Comparison of ENCODE assay signal across 14 cellular contexts in the genomic region with DNA sequence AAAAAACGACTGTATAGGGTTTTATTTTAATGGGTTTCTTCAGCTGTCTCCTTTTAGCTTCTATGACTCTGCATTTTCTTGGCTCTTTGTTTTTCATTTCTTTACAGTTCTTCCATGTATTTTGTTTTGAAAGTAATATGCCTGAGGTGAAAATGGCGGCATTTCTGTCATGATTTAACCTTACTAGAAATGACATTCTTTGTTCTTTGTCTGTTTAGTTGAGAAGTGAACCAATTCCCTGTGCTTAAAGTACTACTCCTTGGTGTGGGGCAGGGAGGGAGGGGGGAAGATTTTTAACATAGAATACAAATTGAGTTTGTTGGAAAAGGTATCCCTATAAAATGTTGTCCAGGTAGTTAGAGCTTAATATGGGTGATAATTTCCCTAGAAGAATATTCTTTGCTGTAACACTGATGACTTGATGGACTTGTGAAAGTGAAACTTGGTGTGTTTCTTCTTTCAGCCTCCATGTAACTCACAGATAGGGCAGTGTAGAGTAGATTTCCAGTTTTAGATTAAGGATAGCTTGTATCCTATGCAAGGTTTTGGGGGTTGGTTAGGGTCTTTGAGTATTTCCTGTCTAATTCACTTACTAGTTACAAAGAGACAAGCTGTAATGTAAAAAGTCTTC.
A peak's percentile ranks its signal among the peaks of the same experiment; 100 is the strongest.
DNase-seq lines count a peak whose midpoint lies in the region; ATAC-seq, FAIRE-seq and TF ChIP-seq lines count a peak whose summit lies in the region.
"Had no signal": no experiment of that assay in that cellular context is flagged by ENCODE, and none has a peak within 500 bp of the region (broad histone marks: within the 10 kb centered on the region; RNA-seq: fewer than 3 reads in every experiment).

No MANE protein-coding gene starts in this region.

- H3K9me3 ChIP-seq in SJSA1 (replicated peaks), result no peaks in the 10 kb centered on the region
- no peaks in the 10 kb centered on the region for H3K9me3 ChIP-seq in neuronal stem cell (replicated peaks in 1 of 2; ENCODE audit: control insufficient read depth in 2 of 2, insufficient read depth in 1 of 2, low read depth in 1 of 2, low read length in 2 of 2)
- H3K9me3 ChIP-seq in heart right ventricle, result no peaks in the 10 kb centered on the region
- H3K9me3 ChIP-seq: adrenal gland, HAP-1 had no signal

- no peak overlapping the region for H3K18ac ChIP-seq in neuronal stem cell (ENCODE audit: low read length)

- no peak for DNase-seq in GM19239 (ENCODE audit: insufficient read length, low spot score)
- peak in 1 of 2 experiments; percentile 45 for DNase-seq in SJSA1 (ENCODE audit: low read depth in 1 of 2, low spot score in 2 of 2)
- DNase-seq in epithelial cell of proximal tubule (ENCODE audit: low read depth), result no peak
- DNase-seq in neuronal stem cell (ENCODE audit: low spot score), result no peak
- no peak for DNase-seq in heart right ventricle
- no peak for DNase-seq in NCI-H82 treated with DMSO at 0.1 percent for 48 hours (lab: John Stamatoyannopoulos, UW; ENCODE audit: unreplicated experiment)
- no peak for DNase-seq in KBM-7
- DNase-seq in stimulated activated naive CD4-positive, alpha-beta T cell treated with Interleukin-2 at 50 U/mL for 16 hours (lab: John Stamatoyannopoulos, UW), result no peak
- DNase-seq: activated CD8-positive, alpha-beta memory T cell treated with anti-CD3 and anti-CD28 coated beads for 24 hours; adrenal gland; CD8-positive, alpha-beta memory T cell; NCI-H2029; stimulated activated CD4-positive, alpha-beta T cell treated with anti-CD3 and anti-CD28 coated beads, Interleukin-12 subunit alpha, Interleukin-12 subunit beta, amount 100 ng/mL, for 4 hours had no signal

- no peaks in the 10 kb centered on the region for H3K36me3 ChIP-seq in SJSA1
- peaks cover 0 to 5% of the 10 kb centered on the region in 2 donors for H3K36me3 ChIP-seq in neuronal stem cell (replicated peaks in 1 of 2; ENCODE audit: control insufficient read depth in 2 of 2, insufficient read depth in 2 of 2, low read length in 2 of 2)
- H3K36me3 ChIP-seq in heart right ventricle, result peaks cover 0 to 6% (median 0%) of the 10 kb centered on the region in 9 donors
- H3K36me3 ChIP-seq: adrenal gland, HAP-1 had no signal

- H2AFZ ChIP-seq in neuronal stem cell (ENCODE audit: low read length), result no peak overlapping the region

- TF ChIP-seq CTCF in epithelial cell of proximal tubule (conservative IDR thresholded peaks at IDR 0.05; ENCODE audit: low read depth, low read length) (no peak), heart right ventricle (IDR thresholded peaks at IDR 0.05) (no peak)

- no peak overlapping the region for H3K4ac ChIP-seq in neuronal stem cell (ENCODE audit: low read length)

- no peak overlapping the region for H2AK5ac ChIP-seq in neuronal stem cell (ENCODE audit: low read depth, low read length)

- no peak overlapping the region for H3K9ac ChIP-seq in neuronal stem cell (ENCODE audit: low read depth, low read length, poor library complexity)

- no CpG with 5 or more reads among the region's 2 CpGs for WGBS in neuronal stem cell (ENCODE audit: extremely low coverage in 2 of 2, insufficient read length in 2 of 2, insufficient replicate concordance in 1 of 2), 2 donors
- 57 to 65% methylated on average over 2 of the region's 2 CpGs for WGBS in heart right ventricle, 2 donors

- H3K23ac ChIP-seq in neuronal stem cell (ENCODE audit: low read depth, low read length, poor library complexity), result no peak overlapping the region

- FAIRE-seq in GM19239 (lab: Jason Lieb, UNC), result peak; percentile 85

- H2BK5ac ChIP-seq in neuronal stem cell (ENCODE audit: low read length), result no peak overlapping the region

- ATAC-seq in heart right ventricle, result no peak

- intact Hi-C loops in heart right ventricle (cut with DNase I), result no loop called here

- H3K27ac ChIP-seq in SJSA1 (peak overlapping the region; percentile 83), neuronal stem cell (replicated peaks; ENCODE audit: low read length) (peak overlapping the region; percentile 25), heart right ventricle (no peak overlapping the region)
- H3K27ac ChIP-seq: adrenal gland had no signal

- H3K4me3 ChIP-seq in SJSA1 (no peak overlapping the region), epithelial cell of proximal tubule (ENCODE audit: low read depth, low read length) (peak overlapping the region; percentile 9), neuronal stem cell (ENCODE audit: low read length in 2 of 2) (no peak overlapping the region), heart right ventricle (no peak overlapping the region)
- H3K4me3 ChIP-seq: HAP-1 had no signal

- H2BK15ac ChIP-seq in neuronal stem cell (ENCODE audit: low read length), result no peak overlapping the region

- no peak overlapping the region for H2BK12ac ChIP-seq in neuronal stem cell (ENCODE audit: low read length)

- peaks cover 87% of the 10 kb centered on the region for H3K4me1 ChIP-seq in SJSA1 (replicated peaks)
- H3K4me1 ChIP-seq in neuronal stem cell (ENCODE audit: control insufficient read depth in 2 of 2, insufficient read depth in 1 of 2, low read depth in 1 of 2, low read length in 2 of 2), result peaks cover 18 to 32% of the 10 kb centered on the region in 2 donors
- peaks cover 0 to 47% (median 19%) of the 10 kb centered on the region in 9 donors for H3K4me1 ChIP-seq in heart right ventricle

- H3K4me2 ChIP-seq in neuronal stem cell (ENCODE audit: insufficient read depth, low read length, poor library complexity, severe bottlenecking), result no peak overlapping the region

- H4K8ac ChIP-seq in neuronal stem cell (ENCODE audit: low read depth, low read length), result no peak overlapping the region

- no peaks in the 10 kb centered on the region for H3K27me3 ChIP-seq in SJSA1 (replicated peaks)
- H3K27me3 ChIP-seq in neuronal stem cell (ENCODE audit: control insufficient read depth in 3 of 3, insufficient read depth in 3 of 3, low read depth in 1 of 3, low read length in 3 of 3), result no peaks in the 10 kb centered on the region
- H3K27me3 ChIP-seq in heart right ventricle, result no peaks in the 10 kb centered on the region
- H3K27me3 ChIP-seq: adrenal gland had no signal

- in situ Hi-C loops in KBM-7 (cut with MboI; ENCODE audit: low pct_unique_long_range_greater_than_20kb, low sequenced_read_pairs), result no loop called here

- no peak overlapping the region for H4K91ac ChIP-seq in neuronal stem cell (ENCODE audit: low read depth, low read length, poor library complexity)

- no peak overlapping the region for H3K14ac ChIP-seq in neuronal stem cell (ENCODE audit: low read length)

- no peaks in the 10 kb centered on the region for H3K79me1 ChIP-seq in neuronal stem cell (ENCODE audit: low read depth, low read length)

- no peak overlapping the region for H2BK120ac ChIP-seq in neuronal stem cell (ENCODE audit: low read depth, low read length)

Comparison
In these comparisons a context has a peak if more than half of its experiments do, and no peak if none do; other contexts are left out.
1. H3K27ac ChIP-seq: peak in SJSA1 (single experiment) and neuronal stem cell (single experiment); none in heart right ventricle (0 of 10).